28 cellular contexts compared by ENCODE assay signal in genomic region chr11:94993400-94993943, GRCh38. TPM values are rescaled to one million over a fixed set of nuclear protein-coding genes. Genes with fewer than 3 reads are reported as not detected.
"Had no signal": no experiment of that assay in that cellular context is flagged by ENCODE, and none has a peak within 500 bp of the region (broad histone marks: within the 10 kb centered on the region; RNA-seq: fewer than 3 reads in every experiment).

No MANE protein-coding gene starts in this region.

- H3K9ac ChIP-seq: SK-N-SH had no signal

- H3K4me2 ChIP-seq: SK-N-SH had no signal

- DNase-seq: KBM-7; MV-4-11; NCI-H1048; NCI-H1436 treated with DMSO at 0.1 percent for 48 hours; NCI-H1694; NCI-H187 treated with DMSO at 0.1 percent for 48 hours; NCI-H2029 treated with DMSO at 0.1 percent for 48 hours; NCI-H2107; NCI-H2227 treated with DMSO at 0.1 percent for 48 hours; NCI-H446 treated with DMSO at 0.1 percent for 48 hours; NCI-H510A treated with DMSO at 0.1 percent for 48 hours; NCI-H526; NCI-H82; NK-92 treated with Interleukin-12 subunit alpha and Interleukin-12 subunit beta, amount 100 ng/mL, for 24 hours; PC-3; SHP77; SK-N-SH; SW 1271; T-cell had no signal

- H3K9me3 ChIP-seq: SK-N-SH had no signal

- ATAC-seq: Panc1, PC-3, T-cell had no signal

- H3K27ac ChIP-seq: HL-60, RWPE1 had no signal

- FAIRE-seq: HTR-8/SVneo had no signal

RNA-seq across cellular contexts. Expression of gene KDM4E, which starts 31.6 kb away (rescaled TPM):
- total RNA-seq: LHCN-M2, MCF 10A, OCI-LY7, PC-3, SK-MEL-5, T-cell had no signal
- polyA plus RNA-seq: IgD-negative memory B cell had no signal

RNA-seq across cellular contexts. Expression of gene KDM4F, which starts 55.8 kb away (rescaled TPM):
- total RNA-seq: LHCN-M2, MCF 10A, OCI-LY7, PC-3, SK-MEL-5, T-cell had no signal
- polyA plus RNA-seq: IgD-negative memory B cell, SK-N-SH had no signal
